ENCODE assay signal across 17 cellular contexts in the genomic region with DNA sequence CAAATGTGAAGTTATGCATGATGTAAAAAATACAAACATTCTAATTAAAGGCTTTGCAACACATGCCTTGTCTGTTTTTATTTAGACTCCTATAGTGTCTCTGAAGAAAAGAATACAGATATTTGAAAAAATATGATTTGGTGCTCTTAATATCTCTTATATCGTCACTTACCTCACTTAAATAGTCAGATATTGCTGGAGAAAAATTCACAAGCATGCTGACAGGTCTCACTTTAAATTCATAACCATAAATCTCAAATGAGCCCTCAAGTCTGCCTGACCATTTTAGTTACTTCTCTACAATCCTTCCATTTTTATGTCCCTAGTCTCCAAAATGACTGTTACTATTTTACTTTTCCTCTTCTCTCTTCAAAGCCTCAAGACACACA. TPM values are rescaled to one million over a fixed set of nuclear protein-coding genes. Genes with fewer than 3 reads are reported as not detected.
DNase-seq lines count a peak whose midpoint lies in the region; ATAC-seq, FAIRE-seq and TF ChIP-seq lines count a peak whose summit lies in the region.
"Had no signal": no experiment of that assay in that cellular context is flagged by ENCODE, and none has a peak within 500 bp of the region (broad histone marks: within the 10 kb centered on the region; RNA-seq: fewer than 3 reads in every experiment).

No MANE protein-coding gene starts in this region.

- no peaks in the 10 kb centered on the region for H3K9me3 Mint-ChIP-seq in dendritic cell treated with granulocyte-macrophage colony-stimulating factor and Interleukin-4, amounts not matched to agents 40 ng/mL and 50 ng/mL, for 4 days
- H3K9me3 Mint-ChIP-seq: CD8-positive, alpha-beta T cell had no signal

- no peaks in the 10 kb centered on the region for H3K9me2 ChIP-seq in Loucy (replicated peaks; ENCODE audit: low read depth, low read length)

- no peak for FAIRE-seq in HepG2 (lab: Jason Lieb, UNC)
- FAIRE-seq: D721Med, G401.6, GM12891 had no signal

- H2AFZ ChIP-seq in HepG2 (ENCODE audit: low read length) (no peak overlapping the region), Loucy (ENCODE audit: low read length) (0 out of 2 replicates have a peak overlapping the region, but pooled peaks have one; percentile 30)

- H3K36me3 ChIP-seq in HepG2 (replicated peaks in 1 of 2; ENCODE audit: control insufficient read depth in 1 of 2, insufficient read depth in 2 of 2, low read length in 2 of 2) (peaks cover 0 to 16% of the 10 kb centered on the region in 2 experiments; a peak in 2 of 5 replicates), right lobe of liver (no peaks in the 10 kb centered on the region), Loucy (ENCODE audit: insufficient read depth, low read length) (no peaks in the 10 kb centered on the region), neutrophil (peaks cover 44% of the 10 kb centered on the region)
- H3K36me3 ChIP-seq: BLaER1, HAP-1 had no signal

- H3K27ac Mint-ChIP-seq in dendritic cell treated with granulocyte-macrophage colony-stimulating factor and Interleukin-4, amounts not matched to agents 40 ng/mL and 50 ng/mL, for 4 days: peak overlapping the region; percentile 26
- H3K27ac Mint-ChIP-seq: CD8-positive, alpha-beta T cell had no signal

- H3K4me3 ChIP-seq in HepG2 (replicated peaks in 1 of 3; ENCODE audit: insufficient read depth in 1 of 3, low read depth in 2 of 3, low read length in 3 of 3) (no peak overlapping the region), right lobe of liver (no peak overlapping the region), Loucy (ENCODE audit: low read length, poor library complexity, severe bottlenecking) (no peak overlapping the region), neutrophil (ENCODE audit: low read depth in 1 of 2, low read length in 1 of 2) (no peak overlapping the region)
- H3K4me3 ChIP-seq: BLaER1, HAP-1 had no signal

- H3K4me3 Mint-ChIP-seq in dendritic cell treated with granulocyte-macrophage colony-stimulating factor and Interleukin-4, amounts not matched to agents 40 ng/mL and 50 ng/mL, for 4 days: no peak overlapping the region
- H3K4me3 Mint-ChIP-seq: CD8-positive, alpha-beta T cell had no signal

- peaks cover 29% of the 10 kb centered on the region for H3K4me1 Mint-ChIP-seq in dendritic cell treated with granulocyte-macrophage colony-stimulating factor and Interleukin-4, amounts not matched to agents 40 ng/mL and 50 ng/mL, for 4 days (ENCODE audit: low read depth)

- H3K9me3 ChIP-seq in HepG2 (ENCODE audit: low read length) (no peaks in the 10 kb centered on the region), right lobe of liver (no peaks in the 10 kb centered on the region), Loucy (ENCODE audit: insufficient read depth, low read depth, low read length) (no peaks in the 10 kb centered on the region), neutrophil (no peaks in the 10 kb centered on the region)
- H3K9me3 ChIP-seq: BLaER1, HAP-1 had no signal

- H3K27me3 Mint-ChIP-seq in dendritic cell treated with granulocyte-macrophage colony-stimulating factor and Interleukin-4, amounts not matched to agents 40 ng/mL and 50 ng/mL, for 4 days: no peaks in the 10 kb centered on the region

- H3K79me2 ChIP-seq in HepG2 (ENCODE audit: insufficient read depth, low read length): peaks cover 28% of the 10 kb centered on the region
- no peaks in the 10 kb centered on the region for H3K79me2 ChIP-seq in Loucy (ENCODE audit: insufficient read depth, low read length)

- WGBS in HepG2 (ENCODE audit: low lambda C conversion rate): 100% methylated on average over 1 of the region's 1 CpG
- 71% methylated on average over 1 of the region's 1 CpG for WGBS in right lobe of liver (ENCODE audit: insufficient coverage, low coverage, low lambda C conversion rate, missing lambda C conversion rate)

- H3K4me1 ChIP-seq in HepG2 (ENCODE audit: insufficient read depth, low read length) (peaks cover 47% of the 10 kb centered on the region), right lobe of liver (peaks cover 0 to 26% (median 0%) of the 10 kb centered on the region in 4 donors), Loucy (ENCODE audit: insufficient read depth, low read length, poor library complexity, severe bottlenecking) (peaks cover 11% of the 10 kb centered on the region), neutrophil (ENCODE audit: control insufficient read depth in 1 of 2, insufficient read depth in 1 of 2, low read depth in 1 of 2, low read length in 1 of 2) (peaks cover 42 to 45% of the 10 kb centered on the region in 2 experiments)

- CTCF ChIA-PET in HepG2 (lab: Yijun Ruan, JAX; ENCODE audit: low intra/inter-chr PET ratio, low total read pairs): no interaction called here

- ATAC-seq in HepG2 (no peak), right lobe of liver (no peak)
- ATAC-seq: CD8-positive, alpha-beta T cell had no signal

- H3K9ac ChIP-seq in HepG2 (ENCODE audit: insufficient read depth, low read depth, low read length): no peak overlapping the region
- H3K9ac ChIP-seq in Loucy (ENCODE audit: low read depth, low read length, poor library complexity, severe bottlenecking): no peak overlapping the region
- H3K9ac ChIP-seq: BLaER1 had no signal

- intact Hi-C loops in HepG2 (cut with micrococcal nuclease; ENCODE audit: unreplicated experiment) (no loop called here), right lobe of liver (cut with DNase I) (loop anchor here in 1 of 2 donors (10.0 kb wide), 1 partner anchor 59 kb away; no protein-coding TSS in a partner anchor)
- intact Hi-C loops in dendritic cell treated with granulocyte-macrophage colony-stimulating factor and Interleukin-4, amounts not matched to agents 40 ng/mL and 50 ng/mL, for 4 days (cut with micrococcal nuclease): no loop called here

- TF ChIP-seq POLR2A in HepG2 (IDR thresholded peaks at IDR 0.05; ENCODE audit: insufficient read depth in 1 of 2, low read depth in 2 of 2, low read length in 2 of 2) (no peak), right lobe of liver (IDR thresholded peaks at IDR 0.05) (no peak)

- DNase-seq in HepG2 (ENCODE audit: low spot score) (no peak), right lobe of liver (no peak), medulla oblongata (ENCODE audit: extremely low spot score) (no peak), NCI-H82 (lab: John Stamatoyannopoulos, UW) (no peak), NCI-H226 (no peak)
- DNase-seq: 8988T; CD8-positive, alpha-beta T cell; GOT3 had no signal

- peaks cover 41% of the 10 kb centered on the region for H3K36me3 Mint-ChIP-seq in dendritic cell treated with granulocyte-macrophage colony-stimulating factor and Interleukin-4, amounts not matched to agents 40 ng/mL and 50 ng/mL, for 4 days (ENCODE audit: low read depth)
- H3K36me3 Mint-ChIP-seq: CD8-positive, alpha-beta T cell had no signal

- H3K27me3 ChIP-seq in HepG2 (ENCODE audit: control insufficient read depth in 1 of 2, insufficient read depth in 2 of 2, low read length in 2 of 2) (no peaks in the 10 kb centered on the region; a peak in 1 of 5 replicates), right lobe of liver (no peaks in the 10 kb centered on the region), Loucy (ENCODE audit: insufficient read depth, low read length, poor library complexity, severe bottlenecking) (no peaks in the 10 kb centered on the region), neutrophil (no peaks in the 10 kb centered on the region)
- H3K27me3 ChIP-seq: BLaER1 had no signal

- no TSS peak for BruUV-seq in HepG2 (replicated peaks; lab: Mats Ljungman, UMichigan)

- H4K20me1 ChIP-seq in HepG2 (ENCODE audit: insufficient read depth, low read length) (peaks cover 21% of the 10 kb centered on the region), Loucy (ENCODE audit: insufficient read depth, low read length, poor library complexity, severe bottlenecking) (no peaks in the 10 kb centered on the region)
- H4K20me1 ChIP-seq: BLaER1 had no signal

- H3K4me2 ChIP-seq in HepG2 (ENCODE audit: low read depth, low read length) (no peak overlapping the region), Loucy (ENCODE audit: low read depth, low read length, poor library complexity, severe bottlenecking) (no peak overlapping the region)
- H3K4me2 ChIP-seq: BLaER1 had no signal

- peaks cover 6% of the 10 kb centered on the region; the same call in 1 of the 2 replicates for H3F3A ChIP-seq in Loucy (ENCODE audit: low read depth)

- TF ChIP-seq CTCF in HepG2 (CRISPR knock-in tag; IDR thresholded peaks at IDR 0.05): no peak
- no peak for TF ChIP-seq CTCF in right lobe of liver (IDR thresholded peaks at IDR 0.05)
- TF ChIP-seq CTCF in Loucy (conservative IDR thresholded peaks at IDR 0.05; ENCODE audit: low read length): no peak
- TF ChIP-seq CTCF in neutrophil (IDR thresholded peaks at IDR 0.05): no peak

- POLR2A ChIA-PET in HepG2 (lab: Yijun Ruan, JAX): interaction anchor here (1.4 kb wide), 1 partner anchor 22 kb away, joined by 16 read pairs; no protein-coding TSS in a partner anchor

- no peak for TF ChIP-seq RAD21 in HepG2 (CRISPR knock-in tag; IDR thresholded peaks at IDR 0.05)

- TF ChIP-seq EP300 in HepG2 (IDR thresholded peaks at IDR 0.05; ENCODE audit: low read depth in 2 of 2, low read length in 2 of 2): no peak
- no peak for TF ChIP-seq EP300 in HepG2 (CRISPR knock-in tag; IDR thresholded peaks at IDR 0.05; ENCODE audit: borderline replicate concordance)

- in situ Hi-C loops in HepG2 (cut with HindIII; ENCODE audit: extremely low pct_ligation_motif_present, low pct_unique_long_range_greater_than_20kb): loop anchor here (10.0 kb wide), 1 partner anchor 59 kb away; no protein-coding TSS in a partner anchor

- H3K27ac ChIP-seq in HepG2 (ENCODE audit: extremely low read length, insufficient read depth, low read length) (peak overlapping the region; percentile 37), right lobe of liver (no peak overlapping the region), neutrophil (peak overlapping the region; percentile 88)
- H3K27ac ChIP-seq: BLaER1 had no signal

RNA-seq across cellular contexts. Expression of gene YEATS4, which starts 5.4 kb away (rescaled TPM):
- total RNA-seq in HepG2 (2016; rRNA removed; fragmentation: Illumina TruSeq; extraction: Trizol): 45.0 and 51.7 TPM in 2 replicates
- total RNA-seq in HepG2 (2016; cell fraction: cytosol; rRNA removed; fragmentation: Illumina TruSeq; extraction: Trizol; ENCODE audit: low read depth): 11.6 and 14.0 TPM in 2 replicates
- total RNA-seq in HepG2 (2016; cell fraction: insoluble cytoplasmic fraction; rRNA removed; fragmentation: Illumina TruSeq; extraction: Trizol): 45.7 and 59.8 TPM in 2 replicates
- total RNA-seq in HepG2 (2016; cell fraction: membrane; rRNA removed; fragmentation: Illumina TruSeq; extraction: Trizol): 25.6 and 27.0 TPM in 2 replicates
- total RNA-seq in HepG2 (2016; cell fraction: nucleus; rRNA removed; fragmentation: Illumina TruSeq; extraction: Trizol): 21.7 and 27.0 TPM in 2 replicates
- polyA plus RNA-seq in HepG2 (2011; rRNA removed): 10.0 and 16.8 TPM in 2 replicates
- 16.1 and 23.0 TPM in 2 replicates for polyA plus RNA-seq in HepG2 (2011; cell fraction: cytosol; rRNA removed)
- 6.9 and 7.4 TPM in 2 replicates for polyA plus RNA-seq in HepG2 (2011; cell fraction: nucleus; rRNA removed)
- 17.1 and 21.3 TPM in 2 replicates for polyA plus RNA-seq in HepG2 (2012)
- 10.2 and 11.1 TPM in 2 replicates for polyA plus RNA-seq in HepG2 (2016; cell fraction: cytosol; fragmentation: Illumina TruSeq; extraction: Trizol; ENCODE audit: low read depth)
- 58.2 and 68.3 TPM in 2 replicates for polyA plus RNA-seq in HepG2 (2016; cell fraction: insoluble cytoplasmic fraction; fragmentation: Illumina TruSeq; extraction: Trizol; ENCODE audit: low read depth)
- 21.0 and 21.8 TPM in 2 replicates for polyA plus RNA-seq in HepG2 (2016; cell fraction: membrane; fragmentation: Illumina TruSeq; extraction: Trizol; ENCODE audit: low read depth)
- polyA plus RNA-seq in HepG2 (2016; cell fraction: nucleus; fragmentation: Illumina TruSeq; extraction: Trizol; ENCODE audit: insufficient read depth, low read depth): 28.6 and 30.9 TPM in 2 replicates
- polyA minus RNA-seq in HepG2 (2011; rRNA and poly(A)+ RNA removed; ENCODE audit: low replicate concordance): 7.0 and 10.3 TPM in 2 replicates
- polyA minus RNA-seq in HepG2 (2011; cell fraction: cytosol; rRNA and poly(A)+ RNA removed): 10.5 and 11.3 TPM in 2 replicates
- 16.4 and 19.7 TPM in 2 replicates for polyA minus RNA-seq in HepG2 (2011; cell fraction: nucleus; rRNA and poly(A)+ RNA removed)
- total RNA-seq in right lobe of liver: 10 to 100 TPM in 2 of 6 experiments, 1 to 10 TPM in 4; 2.9 to 17.3 (median 5.8) TPM

RNA-seq across cellular contexts. Expression of gene LYZ, which starts 6.0 kb away (rescaled TPM):
- total RNA-seq in HepG2 (2016; rRNA removed; fragmentation: Illumina TruSeq; extraction: Trizol): 1,312 and 2,054 TPM in 2 replicates
- total RNA-seq in HepG2 (2016; cell fraction: cytosol; rRNA removed; fragmentation: Illumina TruSeq; extraction: Trizol; ENCODE audit: low read depth): 154 and 157 TPM in 2 replicates
- 1,332 and 2,132 TPM in 2 replicates for total RNA-seq in HepG2 (2016; cell fraction: insoluble cytoplasmic fraction; rRNA removed; fragmentation: Illumina TruSeq; extraction: Trizol)
- total RNA-seq in HepG2 (2016; cell fraction: membrane; rRNA removed; fragmentation: Illumina TruSeq; extraction: Trizol): 312 and 354 TPM in 2 replicates
- 1,314 and 1,505 TPM in 2 replicates for total RNA-seq in HepG2 (2016; cell fraction: nucleus; rRNA removed; fragmentation: Illumina TruSeq; extraction: Trizol)
- 1,560 and 1,788 TPM in 2 replicates for polyA plus RNA-seq in HepG2 (2011; rRNA removed)
- 1,336 TPM in 2 replicates for polyA plus RNA-seq in HepG2 (2011; cell fraction: cytosol; rRNA removed)
- polyA plus RNA-seq in HepG2 (2011; cell fraction: nucleus; rRNA removed): 253 and 317 TPM in 2 replicates
- 2,246 and 4,153 TPM in 2 replicates for polyA plus RNA-seq in HepG2 (2012)
- 159 and 162 TPM in 2 replicates for polyA plus RNA-seq in HepG2 (2016; cell fraction: cytosol; fragmentation: Illumina TruSeq; extraction: Trizol; ENCODE audit: low read depth)
- polyA plus RNA-seq in HepG2 (2016; cell fraction: insoluble cytoplasmic fraction; fragmentation: Illumina TruSeq; extraction: Trizol; ENCODE audit: low read depth): 1,264 and 1,284 TPM in 2 replicates
- 279 and 297 TPM in 2 replicates for polyA plus RNA-seq in HepG2 (2016; cell fraction: membrane; fragmentation: Illumina TruSeq; extraction: Trizol; ENCODE audit: low read depth)
- polyA plus RNA-seq in HepG2 (2016; cell fraction: nucleus; fragmentation: Illumina TruSeq; extraction: Trizol; ENCODE audit: insufficient read depth, low read depth): 2,068 and 2,203 TPM in 2 replicates
- 0.80 and 1,221 TPM in 2 replicates for polyA minus RNA-seq in HepG2 (2011; rRNA and poly(A)+ RNA removed; ENCODE audit: low replicate concordance)
- polyA minus RNA-seq in HepG2 (2011; cell fraction: cytosol; rRNA and poly(A)+ RNA removed): 3,146 and 3,201 TPM in 2 replicates
- polyA minus RNA-seq in HepG2 (2011; cell fraction: nucleus; rRNA and poly(A)+ RNA removed): 420 and 665 TPM in 2 replicates
- 10 to 100 TPM in 5 of 6 experiments, 1 to 10 TPM in 1; 3.5 to 69.9 (median 18.8) TPM for total RNA-seq in right lobe of liver
- polyA plus RNA-seq: AG04450 had no signal

Comparison
In these comparisons a context has a peak if more than half of its experiments do, and no peak if none do; other contexts are left out.
1. H3K27ac ChIP-seq: peak in HepG2 (single experiment) and neutrophil (single experiment); none in right lobe of liver (0 of 3).